ENCODE assay signal across 8 cellular contexts in genomic region chr1:158087320-158087927, GRCh38.
DNase-seq lines count a peak whose midpoint lies in the region; ATAC-seq and TF ChIP-seq lines count a peak whose summit lies in the region.

No MANE protein-coding gene starts in this region.

- no peaks in the 10 kb centered on the region for H3K9me3 ChIP-seq in PC-3 (ENCODE audit: low read length)
- no peaks in the 10 kb centered on the region for H3K9me3 ChIP-seq in stomach

- H3K4me1 ChIP-seq in PC-3 (ENCODE audit: insufficient read depth, low read length) (no peaks in the 10 kb centered on the region), stomach (no peaks in the 10 kb centered on the region)

- TF ChIP-seq EP300 in stomach (IDR thresholded peaks at IDR 0.05) = no peak

- H4K20me1 ChIP-seq in PC-3 (ENCODE audit: low read length) = no peaks in the 10 kb centered on the region

- WGBS in stomach, 5 donors = 45 to 55% (median 53%) methylated on average over 9 of the region's 9 CpGs

- no peak overlapping the region for H3K4me3 Mint-ChIP-seq in activated CD4-positive, alpha-beta T cell treated with anti-CD3 and anti-CD28 coated beads, Interleukin-2, amount 10 ng/mL, durations not matched to agents 24 days and 14 days
- H3K4me3 Mint-ChIP-seq in central memory CD8-positive, alpha-beta T cell = no peak overlapping the region

- POLR2A ChIA-PET in PC-3 (lab: Charles Lee; ENCODE audit: unreplicated experiment) = no interaction called here

- CTCF ChIA-PET in PC-3 (lab: Charles Lee) = interaction anchor here (0.6 to 1.0 kb wide), 4 partner anchors 19 to 95 kb away, joined by 3 to 20 read pairs (median 4); no protein-coding TSS in a partner anchor

- H3K9ac ChIP-seq in PC-3 (ENCODE audit: low read length) = no peak overlapping the region

- no peak overlapping the region for H2AFZ ChIP-seq in PC-3 (ENCODE audit: low read length)

- H3K4me3 ChIP-seq in PC-3 (ENCODE audit: low read length) (no peak overlapping the region), stomach (no peak overlapping the region)

- no peak overlapping the region for H3K4me2 ChIP-seq in PC-3 (ENCODE audit: low read length)

- H3K27me3 Mint-ChIP-seq in activated CD4-positive, alpha-beta T cell treated with anti-CD3 and anti-CD28 coated beads, Interleukin-2, amount 10 ng/mL, durations not matched to agents 24 days and 14 days = no peaks in the 10 kb centered on the region
- H3K27me3 Mint-ChIP-seq in central memory CD8-positive, alpha-beta T cell = peaks cover 42% of the 10 kb centered on the region

- no peaks in the 10 kb centered on the region for H3K27me3 ChIP-seq in PC-3 (ENCODE audit: low read length)
- no peaks in the 10 kb centered on the region for H3K27me3 ChIP-seq in stomach

- TF ChIP-seq POLR2A in stomach (IDR thresholded peaks at IDR 0.05) = no peak

- H3K79me2 ChIP-seq in PC-3 (ENCODE audit: low read length) = no peaks in the 10 kb centered on the region

- peak; percentile 100 for TF ChIP-seq CTCF in PC-3 (conservative IDR thresholded peaks at IDR 0.05; ENCODE audit: low read depth, low read length)
- peak in 5 of 7 experiments; percentile 53 to 84 (median 75) for TF ChIP-seq CTCF in stomach (IDR thresholded peaks at IDR 0.05)

- H3K27ac Mint-ChIP-seq in activated CD4-positive, alpha-beta T cell treated with anti-CD3 and anti-CD28 coated beads, Interleukin-2, amount 10 ng/mL, durations not matched to agents 24 days and 14 days = no peak overlapping the region
- no peak overlapping the region for H3K27ac Mint-ChIP-seq in central memory CD8-positive, alpha-beta T cell (ENCODE audit: low read depth)

- no peaks in the 10 kb centered on the region for H3K36me3 Mint-ChIP-seq in activated CD4-positive, alpha-beta T cell treated with anti-CD3 and anti-CD28 coated beads, Interleukin-2, amount 10 ng/mL, durations not matched to agents 24 days and 14 days (ENCODE audit: low read depth)
- no peaks in the 10 kb centered on the region for H3K36me3 Mint-ChIP-seq in central memory CD8-positive, alpha-beta T cell (ENCODE audit: insufficient read depth)

- H3K36me3 ChIP-seq in PC-3 (ENCODE audit: low read depth, low read length) = peaks cover 44% of the 10 kb centered on the region
- H3K36me3 ChIP-seq in stomach = peaks cover 15 to 90% (median 70%) of the 10 kb centered on the region in 4 donors

- H3K9me3 Mint-ChIP-seq in activated CD4-positive, alpha-beta T cell treated with anti-CD3 and anti-CD28 coated beads, Interleukin-2, amount 10 ng/mL, durations not matched to agents 24 days and 14 days = no peaks in the 10 kb centered on the region
- no peaks in the 10 kb centered on the region for H3K9me3 Mint-ChIP-seq in central memory CD8-positive, alpha-beta T cell

- DNase-seq in activated CD4-positive, alpha-beta T cell treated with anti-CD3 and anti-CD28 coated beads, Interleukin-2, amount 10 ng/mL, durations not matched to agents 24 days and 14 days = peak; percentile 70
- no peak for DNase-seq in activated CD4-positive, alpha-beta T cell treated with anti-CD3 and anti-CD28 coated beads, Interleukin-2, amount 50 U/mL, for 4 hours
- DNase-seq in PC-3 (peak; percentile 87), left kidney (ENCODE audit: low read depth, low spot score) (peak; percentile 95), stomach (no peak)
- DNase-seq in central memory CD8-positive, alpha-beta T cell (ENCODE audit: low spot score in 2 of 2) = no peak
- no peak for DNase-seq in stimulated activated naive CD4-positive, alpha-beta T cell (lab: John Stamatoyannopoulos, UW)

- intact Hi-C loops in activated CD4-positive, alpha-beta T cell treated with anti-CD3 and anti-CD28 coated beads, Interleukin-2, amount 10 ng/mL, durations not matched to agents 24 days and 14 days (cut with micrococcal nuclease) = no loop called here
- intact Hi-C loops in PC-3 (cut with micrococcal nuclease) (loop anchor here (1.0 kb wide), 4 partner anchors 51 to 124 kb away; no protein-coding TSS in a partner anchor), stomach (cut with DNase I; ENCODE audit: low total_unique reads) (no loop called here)

- ATAC-seq in HG03280 (IDR thresholded peaks at IDR 0.05; ENCODE audit: unreplicated experiment) (peak; percentile 64), PC-3 (peak; percentile 87)
- ATAC-seq in central memory CD8-positive, alpha-beta T cell (replicated peaks; ENCODE audit: extremely low read depth, poor library complexity, severe bottlenecking) = peak; percentile 28

- H3K27ac ChIP-seq in PC-3 (ENCODE audit: low read length) (no peak overlapping the region), stomach (no peak overlapping the region)

- H3F3A ChIP-seq in PC-3 (ENCODE audit: low read length, unreplicated experiment) = no peaks in the 10 kb centered on the region

- H3K4me1 Mint-ChIP-seq in activated CD4-positive, alpha-beta T cell treated with anti-CD3 and anti-CD28 coated beads, Interleukin-2, amount 10 ng/mL, durations not matched to agents 24 days and 14 days = no peaks in the 10 kb centered on the region
- H3K4me1 Mint-ChIP-seq in central memory CD8-positive, alpha-beta T cell = no peaks in the 10 kb centered on the region

- no peaks in the 10 kb centered on the region for H3K9me2 ChIP-seq in PC-3 (replicated peaks; ENCODE audit: low read length)

- BruUV-seq in PC-3 (replicated peaks; lab: Mats Ljungman, UMichigan) = no TSS peak

Comparison
In these comparisons a context has a peak if more than half of its experiments do, and no peak if none do; other contexts are left out.
1. DNase-seq: peak in activated CD4-positive, alpha-beta T cell treated with anti-CD3 and anti-CD28 coated beads, Interleukin-2, amount 10 ng/mL, durations not matched to agents 24 days and 14 days (single experiment), PC-3 (single experiment) and left kidney (single experiment); none in activated CD4-positive, alpha-beta T cell treated with anti-CD3 and anti-CD28 coated beads, Interleukin-2, amount 50 U/mL, for 4 hours (0 of 2), central memory CD8-positive, alpha-beta T cell (0 of 2), stomach (single experiment) and stimulated activated naive CD4-positive, alpha-beta T cell (0 of 6).
2. ATAC-seq: peak in every context shown above with its lines; median percentile 87 in PC-3; 64 in HG03280; 28 in central memory CD8-positive, alpha-beta T cell.